Comparison of ENCODE assay signal across 15 cellular contexts in genomic region chr2:241615041-241615440, GRCh38. TPM values are rescaled to one million over a fixed set of nuclear protein-coding genes. Genes with fewer than 3 reads are reported as not detected.
"Had no signal": no experiment of that assay in that cellular context is flagged by ENCODE, and none has a peak within 500 bp of the region (broad histone marks: within the 10 kb centered on the region; RNA-seq: fewer than 3 reads in every experiment).

No MANE protein-coding gene starts in this region.

- H3K9me3 Mint-ChIP-seq: activated T-helper 1 cell treated with anti-CD3 and anti-CD28 coated beads, Interleukin-12 subunit alpha, Interleukin-12 subunit beta, Interleukin-2, Interleukin-4 antibody, amounts not matched to agents 30 ng/mL and 10 ng/mL and 1 ng/mL, durations not matched to agents 14 hours and 24 hours and 36 hours; effector memory CD8-positive, alpha-beta T cell; immature natural killer cell; memory B cell; naive B cell; neural crest cell; stimulated activated naive CD8-positive, alpha-beta T cell treated with anti-CD3 and anti-CD28 coated beads, Interleukin-15, Interleukin-2, amounts not matched to agents 100 ng/mL and 50 ng/mL, for 24 hours had no signal

- H3K4me3 ChIP-seq: mucosa of descending colon, tibial nerve had no signal

- H3K27me3 Mint-ChIP-seq: effector memory CD8-positive, alpha-beta T cell; memory B cell; naive B cell; stimulated activated naive CD8-positive, alpha-beta T cell treated with anti-CD3 and anti-CD28 coated beads, Interleukin-15, Interleukin-2, amounts not matched to agents 100 ng/mL and 50 ng/mL, for 24 hours had no signal

- ATAC-seq: effector memory CD8-positive, alpha-beta T cell; mucosa of descending colon had no signal

- H3K27me3 ChIP-seq: tibial nerve had no signal

- H3K4me3 Mint-ChIP-seq: brain; effector memory CD8-positive, alpha-beta T cell; immature natural killer cell; memory B cell; neural crest cell; stimulated activated naive CD8-positive, alpha-beta T cell treated with anti-CD3 and anti-CD28 coated beads, Interleukin-15, Interleukin-2, amounts not matched to agents 100 ng/mL and 50 ng/mL, for 24 hours had no signal

- DNase-seq: activated gamma-delta T cell treated with Interleukin-2 at 50 U/mL for 16 hours; activated T-cell treated with anti-CD3 and anti-CD28 coated beads for 4 hours; effector memory CD8-positive, alpha-beta T cell; immature natural killer cell; naive B cell; retina; stimulated activated CD4-positive, alpha-beta T cell treated with anti-CD3 and anti-CD28 coated beads, Interleukin-12 subunit alpha, Interleukin-12 subunit beta, amount 100 ng/mL, for 4 hours; T-helper 9 cell had no signal

- H3K27ac Mint-ChIP-seq: activated T-helper 1 cell treated with anti-CD3 and anti-CD28 coated beads, Interleukin-12 subunit alpha, Interleukin-12 subunit beta, Interleukin-2, Interleukin-4 antibody, amounts not matched to agents 30 ng/mL and 10 ng/mL and 1 ng/mL, durations not matched to agents 14 hours and 24 hours and 36 hours; brain; memory B cell; stimulated activated naive CD8-positive, alpha-beta T cell treated with anti-CD3 and anti-CD28 coated beads, Interleukin-15, Interleukin-2, amounts not matched to agents 100 ng/mL and 50 ng/mL, for 24 hours had no signal

RNA-seq across cellular contexts. Expression of gene BOK, which starts 56.5 kb away (rescaled TPM):
- total RNA-seq: activated T-helper 1 cell treated with anti-CD3 and anti-CD28 coated beads, Interleukin-12 subunit alpha, Interleukin-12 subunit beta, Interleukin-2, Interleukin-4 antibody, amounts not matched to agents 30 ng/mL and 10 ng/mL and 1 ng/mL, durations not matched to agents 14 hours and 24 hours and 36 hours had no signal
